ENCODE assay signal across 8 cellular contexts in the genomic region with DNA sequence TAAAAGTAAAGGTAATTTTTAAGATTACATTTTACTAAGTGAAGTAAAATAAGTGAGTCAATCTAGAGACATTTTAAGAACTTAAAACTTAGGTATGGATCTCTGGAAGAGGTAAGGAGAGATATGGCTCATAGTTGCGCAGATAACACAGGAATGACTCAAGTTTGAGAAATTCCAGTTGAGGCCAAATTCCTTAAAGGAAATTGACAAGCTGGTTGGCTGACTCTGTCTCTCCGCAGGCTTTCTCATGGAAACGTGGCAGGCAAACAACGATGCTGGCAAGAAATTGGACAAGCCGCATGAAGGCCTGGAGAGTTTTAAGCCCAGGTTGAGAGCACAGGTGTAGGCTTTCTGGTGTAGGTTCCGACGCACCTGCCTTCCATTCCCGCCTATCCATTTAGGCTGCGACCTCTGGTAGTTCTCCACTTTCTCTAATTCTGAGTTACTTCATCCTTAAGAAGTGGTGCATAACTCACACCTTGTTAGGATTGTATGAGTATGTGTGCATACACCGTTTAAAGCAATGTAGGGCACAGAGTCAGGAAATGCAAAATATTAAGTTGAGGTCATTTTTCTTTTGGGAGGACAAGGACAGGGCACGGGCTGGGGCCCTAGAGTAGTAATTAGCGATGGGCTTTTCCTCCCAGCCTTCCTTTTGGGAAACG. TPM values are rescaled to one million over a fixed set of nuclear protein-coding genes. Genes with fewer than 3 reads are reported as not detected.
A peak's percentile ranks its signal among the peaks of the same experiment; 100 is the strongest.
DNase-seq lines count a peak whose midpoint lies in the region; ATAC-seq and TF ChIP-seq lines count a peak whose summit lies in the region.

No MANE protein-coding gene starts in this region.

- ATAC-seq in HG03280 (IDR thresholded peaks at IDR 0.05; ENCODE audit: unreplicated experiment): peak; percentile 8
- ATAC-seq in thoracic aorta (ENCODE audit: insufficient number of reproducible peaks, low FRiP score, low read depth): no peak
- ATAC-seq in GM21381 (IDR thresholded peaks at IDR 0.05; ENCODE audit: unreplicated experiment): no peak

- DNase-seq in brain microvascular endothelial cell (peak; percentile 91), thoracic aorta (ENCODE audit: low spot score) (no peak), SJCRH30 (no peak), NCI-H524 treated with DMSO at 0.1 percent for 48 hours (lab: John Stamatoyannopoulos, UW) (no peak), NCI-H774 (lab: John Stamatoyannopoulos, UW) (no peak)

- H3K27ac ChIP-seq in brain microvascular endothelial cell (peak overlapping the region; percentile 99), thoracic aorta (peak overlapping the region; percentile 42 to 76), SJCRH30 (no peak overlapping the region)

- in situ Hi-C loops in brain microvascular endothelial cell (cut with HindIII; ENCODE audit: low pct_ligation_motif_present, low sequenced_read_pairs): no loop called here

- no peak for TF ChIP-seq CTCF in brain microvascular endothelial cell (IDR thresholded peaks at IDR 0.05; ENCODE audit: low read depth, low read length, missing control alignments)
- TF ChIP-seq CTCF in thoracic aorta (IDR thresholded peaks at IDR 0.05): no peak

- no peaks in the 10 kb centered on the region for H3K36me3 ChIP-seq in brain microvascular endothelial cell (replicated peaks)
- no peaks in the 10 kb centered on the region for H3K36me3 ChIP-seq in thoracic aorta
- no peaks in the 10 kb centered on the region for H3K36me3 ChIP-seq in SJCRH30

- H3K4me3 ChIP-seq in brain microvascular endothelial cell (ENCODE audit: low read depth, low read length): peak overlapping the region; percentile 58
- H3K4me3 ChIP-seq in iPS-18c (ENCODE audit: insufficient read depth, low read depth, low read length): peak overlapping the region; percentile 67; the same call in 1 of the 2 replicates
- H3K4me3 ChIP-seq in thoracic aorta: peak overlapping the region; percentile 73
- H3K4me3 ChIP-seq in SJCRH30: no peak overlapping the region

- peaks cover 19 to 20% of the 10 kb centered on the region in 2 donors for H3K4me1 ChIP-seq in thoracic aorta (ENCODE audit: control insufficient read depth in 1 of 2, low read depth in 2 of 2)
- no peaks in the 10 kb centered on the region for H3K4me1 ChIP-seq in SJCRH30

- H3K9me3 ChIP-seq in iPS-18c (ENCODE audit: control insufficient read depth, insufficient read depth, low read length) (no peaks in the 10 kb centered on the region), thoracic aorta (no peaks in the 10 kb centered on the region), SJCRH30 (replicated peaks) (no peaks in the 10 kb centered on the region; the same call in 1 of the 2 replicates)

- H3K27me3 ChIP-seq in brain microvascular endothelial cell (replicated peaks): no peaks in the 10 kb centered on the region
- H3K27me3 ChIP-seq in thoracic aorta (replicated peaks; ENCODE audit: insufficient read depth): no peaks in the 10 kb centered on the region
- peaks cover 3% of the 10 kb centered on the region for H3K27me3 ChIP-seq in SJCRH30

RNA-seq across cellular contexts. Expression of gene DAW1, which starts 0.6 kb away (rescaled TPM):
- 1 to 10 TPM; 1.1 to 1.2 TPM for total RNA-seq in thoracic aorta
- 0.08 TPM in 1 of 2 replicates, not detected in the other for total RNA-seq in SJCRH30 (2014; rRNA removed; shearing (Covaris generic))

RNA-seq across cellular contexts. Expression of gene CCL20, which starts 57.2 kb away (rescaled TPM):
- total RNA-seq in thoracic aorta: 10 to 100 TPM in 1 of 2 donors, not detected in 1; 12.1 TPM
- total RNA-seq in SJCRH30 (2014; rRNA removed; shearing (Covaris generic)): 4.2 and 4.3 TPM in 2 replicates
